ENCODE assay signal across 17 cellular contexts in genomic region chr3:189974372-189974771, GRCh38.
"Had no signal": no experiment of that assay in that cellular context is flagged by ENCODE, and none has a peak within 500 bp of the region (broad histone marks: within the 10 kb centered on the region; RNA-seq: fewer than 3 reads in every experiment).

No MANE protein-coding gene starts in this region.

- H3K36me3 Mint-ChIP-seq: stimulated activated effector memory CD8-positive, alpha-beta T cell treated with anti-CD3 and anti-CD28 coated beads, Interleukin-12 subunit alpha, Interleukin-12 subunit beta, amount 100 ng/mL, for 72 hours had no signal

- H3K27ac ChIP-seq: colonic mucosa, esophagus squamous epithelium, right atrium auricular region, tibial artery, upper lobe of left lung, vagina had no signal

- H3K9me3 ChIP-seq: colonic mucosa, esophagus squamous epithelium, right atrium auricular region, tibial artery, upper lobe of left lung, vagina had no signal

- ATAC-seq: naive thymus-derived CD4-positive, alpha-beta T cell; stimulated activated effector memory CD8-positive, alpha-beta T cell treated with anti-CD3 and anti-CD28 coated beads, Interleukin-12 subunit alpha, Interleukin-12 subunit beta, amount 100 ng/mL, for 72 hours had no signal

- H3K4me3 Mint-ChIP-seq: naive thymus-derived CD4-positive, alpha-beta T cell; neural crest cell; stimulated activated effector memory CD8-positive, alpha-beta T cell treated with anti-CD3 and anti-CD28 coated beads, Interleukin-12 subunit alpha, Interleukin-12 subunit beta, amount 100 ng/mL, for 72 hours; stimulated activated naive CD8-positive, alpha-beta T cell treated with anti-CD3 and anti-CD28 coated beads, Interleukin-15, Interleukin-2, amounts not matched to agents 100 ng/mL and 50 ng/mL, for 24 hours had no signal

- H3K27me3 ChIP-seq: colonic mucosa, esophagus squamous epithelium, right atrium auricular region, tibial artery, upper lobe of left lung, vagina had no signal

- DNase-seq: colonic mucosa; dermis blood vessel endothelial cell; esophagus squamous epithelium; foreskin melanocyte; head of caudate nucleus; hippocampal formation; kidney glomerular epithelial cell; naive thymus-derived CD4-positive, alpha-beta T cell; stimulated activated CD4-positive, alpha-beta T cell treated with anti-CD3 and anti-CD28 coated beads, Interleukin-4, amount 100 ng/mL, for 1 hour; stimulated activated CD8-positive, alpha-beta memory T cell treated with anti-CD3 and anti-CD28 coated beads, Interleukin-4, amount 100 ng/mL, for 48 hours; tibial artery; upper lobe of left lung had no signal

- H3K4me1 Mint-ChIP-seq: naive thymus-derived CD4-positive, alpha-beta T cell; neural crest cell; stimulated activated effector memory CD8-positive, alpha-beta T cell treated with anti-CD3 and anti-CD28 coated beads, Interleukin-12 subunit alpha, Interleukin-12 subunit beta, amount 100 ng/mL, for 72 hours had no signal

- H3K9me3 Mint-ChIP-seq: stimulated activated effector memory CD8-positive, alpha-beta T cell treated with anti-CD3 and anti-CD28 coated beads, Interleukin-12 subunit alpha, Interleukin-12 subunit beta, amount 100 ng/mL, for 72 hours; stimulated activated naive CD8-positive, alpha-beta T cell treated with anti-CD3 and anti-CD28 coated beads, Interleukin-15, Interleukin-2, amounts not matched to agents 100 ng/mL and 50 ng/mL, for 24 hours had no signal

- H3K36me3 ChIP-seq: colonic mucosa, right atrium auricular region, upper lobe of left lung had no signal

- H3K4me3 ChIP-seq: colonic mucosa, esophagus squamous epithelium, right atrium auricular region, tibial artery, upper lobe of left lung, vagina had no signal

- H3K27ac Mint-ChIP-seq: naive thymus-derived CD4-positive, alpha-beta T cell; stimulated activated effector memory CD8-positive, alpha-beta T cell treated with anti-CD3 and anti-CD28 coated beads, Interleukin-12 subunit alpha, Interleukin-12 subunit beta, amount 100 ng/mL, for 72 hours; stimulated activated naive CD8-positive, alpha-beta T cell treated with anti-CD3 and anti-CD28 coated beads, Interleukin-15, Interleukin-2, amounts not matched to agents 100 ng/mL and 50 ng/mL, for 24 hours had no signal

- H3K4me1 ChIP-seq: colonic mucosa, right atrium auricular region, upper lobe of left lung, vagina had no signal
